Comparison of ENCODE assay signal across 1 cellular context in the genomic region with DNA sequence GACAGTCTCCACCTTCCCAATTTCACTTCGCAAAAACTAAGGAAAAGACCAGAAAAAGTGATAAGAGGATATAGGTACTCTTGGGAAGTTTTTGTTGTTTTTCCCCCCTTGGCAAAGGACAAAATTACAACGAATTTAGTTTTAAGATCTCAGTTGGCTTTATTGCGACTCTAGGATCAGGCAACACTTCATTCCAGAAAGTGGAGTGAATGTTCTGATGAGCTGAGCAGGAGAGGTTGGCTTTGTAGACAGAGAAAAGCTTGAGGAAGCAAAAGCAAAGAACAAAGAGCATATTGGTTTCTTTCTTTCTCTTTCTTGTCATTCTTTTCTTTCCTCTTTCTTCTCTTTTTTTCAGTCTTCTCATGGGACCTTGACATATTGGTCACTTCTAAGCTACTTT.
TF ChIP-seq lines count a peak whose summit lies in the region.

No MANE protein-coding gene starts in this region.

TF ChIP-seq in IMR-90, 13 proteins besides CTCF, POLR2A, EP300 and RAD21 (continued from another document):
- no peak for TF ChIP-seq USF2 (IDR thresholded peaks at IDR 0.05; ENCODE audit: low read depth, low read length)
